In genomic region chr1:200253774-200254495, GRCh38 we compare ENCODE assay signal across 15 cellular contexts.
DNase-seq lines count a peak whose midpoint lies in the region; ATAC-seq, FAIRE-seq and TF ChIP-seq lines count a peak whose summit lies in the region.
"Had no signal": no experiment of that assay in that cellular context is flagged by ENCODE, and none has a peak within 500 bp of the region (broad histone marks: within the 10 kb centered on the region; RNA-seq: fewer than 3 reads in every experiment).

No MANE protein-coding gene starts in this region.

- no peaks in the 10 kb centered on the region for H3K9me3 Mint-ChIP-seq in T-helper 1 cell treated with Interleukin-12 subunit alpha and Interleukin-12 subunit beta and Interleukin-4 antibody, amounts not matched to agents 30 μg/mL and 1 μg/mL, for 36 hours
- H3K9me3 Mint-ChIP-seq: activated B cell treated with CpG ODN at 0.5 μM for 24 hours; dendritic cell treated with granulocyte-macrophage colony-stimulating factor and Interleukin-4, amounts not matched to agents 40 ng/mL and 50 ng/mL, for 4 days had no signal

- H3K27ac ChIP-seq in A549 (no peak overlapping the region), SK-N-SH (ENCODE audit: low read depth in 2 of 2, low read length in 1 of 2) (no peak overlapping the region), brain microvascular endothelial cell (no peak overlapping the region)
- H3K27ac ChIP-seq: C4-2B had no signal

- FAIRE-seq in A549 (lab: Jason Lieb, UNC) = no peak
- peak; percentile 51 for FAIRE-seq in GM12892 (lab: Jason Lieb, UNC)

- H3K36me3 Mint-ChIP-seq in T-helper 1 cell treated with Interleukin-12 subunit alpha and Interleukin-12 subunit beta and Interleukin-4 antibody, amounts not matched to agents 30 μg/mL and 1 μg/mL, for 36 hours (ENCODE audit: low read depth) = no peaks in the 10 kb centered on the region

- H3K27ac Mint-ChIP-seq in T-helper 1 cell treated with Interleukin-12 subunit alpha and Interleukin-12 subunit beta and Interleukin-4 antibody, amounts not matched to agents 30 μg/mL and 1 μg/mL, for 36 hours = peak overlapping the region; percentile 70
- H3K27ac Mint-ChIP-seq: activated B cell treated with CpG ODN at 0.5 μM for 24 hours; dendritic cell treated with granulocyte-macrophage colony-stimulating factor and Interleukin-4, amounts not matched to agents 40 ng/mL and 50 ng/mL, for 4 days had no signal

- TF ChIP-seq EP300 in A549 (IDR thresholded peaks at IDR 0.05) (no peak), SK-N-SH (IDR thresholded peaks at IDR 0.05; ENCODE audit: borderline replicate concordance in 1 of 2, low read depth in 1 of 2, low read length in 1 of 2) (no peak)

- H3F3A ChIP-seq in SK-N-SH (replicated peaks; ENCODE audit: insufficient read depth) = no peaks in the 10 kb centered on the region

- no peaks in the 10 kb centered on the region for H3K9me2 ChIP-seq in SK-N-SH

- H3K36me3 ChIP-seq in SK-N-SH (replicated peaks in 1 of 2; ENCODE audit: control insufficient read depth in 1 of 2, insufficient read depth in 2 of 2, low read length in 1 of 2) (no peaks in the 10 kb centered on the region), brain microvascular endothelial cell (replicated peaks) (no peaks in the 10 kb centered on the region)

- no peaks in the 10 kb centered on the region for H3K9me3 ChIP-seq in A549
- H3K9me3 ChIP-seq in SK-N-SH = no peaks in the 10 kb centered on the region

- H3K4me1 ChIP-seq in A549 = no peaks in the 10 kb centered on the region
- H3K4me1 ChIP-seq in SK-N-SH (ENCODE audit: control insufficient read depth in 1 of 2, insufficient read depth in 2 of 2, low read depth in 1 of 2, low read length in 1 of 2) = no peaks in the 10 kb centered on the region

- H3K4me2 ChIP-seq in A549 = no peak overlapping the region
- no peak overlapping the region for H3K4me2 ChIP-seq in SK-N-SH

- DNase-seq in A549 (ENCODE audit: low read depth in 1 of 2, low spot score in 1 of 2) (no peak), GM12892 (ENCODE audit: insufficient read length) (peak; percentile 25), SK-N-SH (no peak), brain microvascular endothelial cell (no peak), NCI-H524 (lab: John Stamatoyannopoulos, UW) (no peak), DMS 273 treated with DMSO at 0.1 percent for 48 hours (lab: John Stamatoyannopoulos, UW) (no peak)
- DNase-seq: activated B cell treated with CpG ODN at 0.5 μM for 24 hours, midbrain, NCI-H1105, NCI-H526, SIG-M5 had no signal

- no peak overlapping the region for H3K9ac ChIP-seq in SK-N-SH

- H2AFZ ChIP-seq in SK-N-SH (ENCODE audit: low read depth) = no peak overlapping the region

- peak; percentile 43 to 45; a peak in 3 of 6 replicates for ATAC-seq in A549
- peak; percentile 45 for ATAC-seq in HG02571 (IDR thresholded peaks at IDR 0.05; ENCODE audit: unreplicated experiment)

- H3K4me3 Mint-ChIP-seq in T-helper 1 cell treated with Interleukin-12 subunit alpha and Interleukin-12 subunit beta and Interleukin-4 antibody, amounts not matched to agents 30 μg/mL and 1 μg/mL, for 36 hours = no peak overlapping the region
- H3K4me3 Mint-ChIP-seq: activated B cell treated with CpG ODN at 0.5 μM for 24 hours; dendritic cell treated with granulocyte-macrophage colony-stimulating factor and Interleukin-4, amounts not matched to agents 40 ng/mL and 50 ng/mL, for 4 days had no signal

- WGBS in A549 (ENCODE audit: missing lambda C conversion rate) = 84% methylated on average over 7 of the region's 7 CpGs
- 67% methylated on average over 7 of the region's 7 CpGs for WGBS in SK-N-SH (ENCODE audit: low lambda C conversion rate)

- H3K4me1 Mint-ChIP-seq in T-helper 1 cell treated with Interleukin-12 subunit alpha and Interleukin-12 subunit beta and Interleukin-4 antibody, amounts not matched to agents 30 μg/mL and 1 μg/mL, for 36 hours (ENCODE audit: low read depth) = peaks cover 15% of the 10 kb centered on the region

- no peak for TF ChIP-seq CTCF in A549 (IDR thresholded peaks at IDR 0.05)
- TF ChIP-seq CTCF in SK-N-SH (IDR thresholded peaks at IDR 0.05) = no peak
- no peak for TF ChIP-seq CTCF in brain microvascular endothelial cell (IDR thresholded peaks at IDR 0.05; ENCODE audit: low read depth, low read length, missing control alignments)

- peaks cover 27% of the 10 kb centered on the region for H3K27me3 Mint-ChIP-seq in T-helper 1 cell treated with Interleukin-12 subunit alpha and Interleukin-12 subunit beta and Interleukin-4 antibody, amounts not matched to agents 30 μg/mL and 1 μg/mL, for 36 hours (ENCODE audit: low read depth)
- H3K27me3 Mint-ChIP-seq: activated B cell treated with CpG ODN at 0.5 μM for 24 hours; dendritic cell treated with granulocyte-macrophage colony-stimulating factor and Interleukin-4, amounts not matched to agents 40 ng/mL and 50 ng/mL, for 4 days had no signal

- H3K4me3 ChIP-seq in A549 (no peak overlapping the region), SK-N-SH (ENCODE audit: low read depth in 2 of 2, low read length in 1 of 2) (no peak overlapping the region), brain microvascular endothelial cell (ENCODE audit: low read depth, low read length) (no peak overlapping the region)

- no peaks in the 10 kb centered on the region for H3K27me3 ChIP-seq in SK-N-SH (ENCODE audit: insufficient read depth)
- no peaks in the 10 kb centered on the region for H3K27me3 ChIP-seq in brain microvascular endothelial cell (replicated peaks)

- no peaks in the 10 kb centered on the region for H4K20me1 ChIP-seq in SK-N-SH (ENCODE audit: insufficient read depth)

- POLR2A ChIA-PET in A549 (lab: Yijun Ruan, JAX) = no interaction called here
- POLR2A ChIA-PET in SK-N-SH (lab: Yijun Ruan, JAX) = no interaction called here

- no peaks in the 10 kb centered on the region for H3K79me2 ChIP-seq in SK-N-SH (ENCODE audit: insufficient read depth)

- in situ Hi-C loops in brain microvascular endothelial cell (cut with HindIII; ENCODE audit: low pct_ligation_motif_present, low sequenced_read_pairs) = no loop called here

- TF ChIP-seq POLR2A in A549 (IDR thresholded peaks at IDR 0.05; ENCODE audit: low read length) (no peak), GM12892 (IDR thresholded peaks at IDR 0.05; ENCODE audit: low read depth, low read length) (no peak)

- TF ChIP-seq RAD21 in A549 (conservative IDR thresholded peaks at IDR 0.05 in 1 of 2, IDR thresholded peaks at IDR 0.05 in 1 of 2) = 0 out of 5 replicates have a peak, but pooled peaks of 1 of the 2 experiments have one; percentile 3
- TF ChIP-seq RAD21 in SK-N-SH (IDR thresholded peaks at IDR 0.05; ENCODE audit: low read length) = no peak

- CTCF ChIA-PET in A549 (lab: Yijun Ruan, JAX) = interaction anchor here (0.7 to 0.9 kb wide), 2 partner anchors 18 to 91 kb away, joined by 3 read pairs; no protein-coding TSS in a partner anchor
- CTCF ChIA-PET in SK-N-SH (lab: Yijun Ruan, JAX) = interaction anchor here (0.6 to 1.0 kb wide), 3 partner anchors 21 to 114 kb away, joined by 3 read pairs; no protein-coding TSS in a partner anchor

TF ChIP-seq in A549, 52 proteins besides CTCF, POLR2A, EP300 and RAD21 (continues in another document):
- TF ChIP-seq BHLHE40 (IDR thresholded peaks at IDR 0.05; ENCODE audit: low read depth, low read length) = no peak
- no peak for TF ChIP-seq CEBPB (IDR thresholded peaks at IDR 0.05)
- TF ChIP-seq TP53 (CRISPR knock-in tag; IDR thresholded peaks at IDR 0.05) = no peak
- no peak for TF ChIP-seq EHF (CRISPR knock-in tag; IDR thresholded peaks at IDR 0.05)
- TF ChIP-seq MYC (IDR thresholded peaks at IDR 0.05; ENCODE audit: borderline replicate concordance, low read length) = no peak
- TF ChIP-seq, protein P1, sequence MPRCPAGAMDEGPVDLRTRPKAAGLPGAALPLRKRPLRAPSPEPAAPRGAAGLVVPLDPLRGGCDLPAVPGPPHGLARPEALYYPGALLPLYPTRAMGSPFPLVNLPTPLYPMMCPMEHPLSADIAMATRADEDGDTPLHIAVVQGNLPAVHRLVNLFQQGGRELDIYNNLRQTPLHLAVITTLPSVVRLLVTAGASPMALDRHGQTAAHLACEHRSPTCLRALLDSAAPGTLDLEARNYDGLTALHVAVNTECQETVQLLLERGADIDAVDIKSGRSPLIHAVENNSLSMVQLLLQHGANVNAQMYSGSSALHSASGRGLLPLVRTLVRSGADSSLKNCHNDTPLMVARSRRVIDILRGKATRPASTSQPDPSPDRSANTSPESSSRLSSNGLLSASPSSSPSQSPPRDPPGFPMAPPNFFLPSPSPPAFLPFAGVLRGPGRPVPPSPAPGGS (IDR thresholded peaks at IDR 0.05) = no peak
- TF ChIP-seq FOSL2 (IDR thresholded peaks at IDR 0.05) = no peak
- TF ChIP-seq FOSL2 (CRISPR knock-in tag; IDR thresholded peaks at IDR 0.05) = no peak
- TF ChIP-seq PHF8 (IDR thresholded peaks at IDR 0.05; ENCODE audit: borderline replicate concordance, low read depth) = no peak
- no peak for TF ChIP-seq FOXS1 (CRISPR knock-in tag; IDR thresholded peaks at IDR 0.05)

TF ChIP-seq in SK-N-SH, 30 proteins besides CTCF, POLR2A, EP300 and RAD21 (continues in another document):
- TF ChIP-seq SIN3A (IDR thresholded peaks at IDR 0.05; ENCODE audit: borderline replicate concordance, low read depth, low read length) (no peak), USF2 (IDR thresholded peaks at IDR 0.05; ENCODE audit: borderline replicate concordance, low read depth, low read length) (no peak), EZH2phosphoT487 (IDR thresholded peaks at IDR 0.05; ENCODE audit: borderline replicate concordance, low read depth) (no peak), ELF1 (IDR thresholded peaks at IDR 0.05) (no peak)
- TF ChIP-seq, protein P2, sequence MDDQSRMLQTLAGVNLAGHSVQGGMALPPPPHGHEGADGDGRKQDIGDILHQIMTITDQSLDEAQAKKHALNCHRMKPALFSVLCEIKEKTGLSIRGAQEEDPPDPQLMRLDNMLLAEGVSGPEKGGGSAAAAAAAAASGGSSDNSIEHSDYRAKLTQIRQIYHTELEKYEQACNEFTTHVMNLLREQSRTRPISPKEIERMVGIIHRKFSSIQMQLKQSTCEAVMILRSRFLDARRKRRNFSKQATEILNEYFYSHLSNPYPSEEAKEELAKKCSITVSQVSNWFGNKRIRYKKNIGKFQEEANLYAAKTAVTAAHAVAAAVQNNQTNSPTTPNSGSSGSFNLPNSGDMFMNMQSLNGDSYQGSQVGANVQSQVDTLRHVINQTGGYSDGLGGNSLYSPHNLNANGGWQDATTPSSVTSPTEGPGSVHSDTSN (IDR thresholded peaks at IDR 0.05) = no peak
